In the genomic region with DNA sequence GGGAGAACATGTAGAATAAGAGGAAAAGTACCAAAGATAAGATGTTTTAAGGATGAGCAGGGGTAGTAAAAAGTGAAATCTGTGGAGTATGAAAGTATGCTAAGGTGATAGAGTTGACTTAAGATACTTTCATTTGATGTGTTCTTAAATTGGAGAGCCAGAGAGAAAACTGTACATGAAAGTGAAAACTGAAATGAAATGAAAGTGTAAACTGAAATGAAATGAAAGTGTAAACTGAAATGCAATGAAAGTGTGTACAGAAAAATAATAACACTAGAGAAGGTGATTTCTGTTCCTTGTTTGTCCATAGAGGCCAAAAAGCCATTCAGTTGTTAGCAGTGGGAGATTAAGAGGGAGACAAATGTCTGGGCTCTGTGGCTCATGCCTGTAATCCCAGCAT, we compare ENCODE assay signal across 15 cellular contexts. TPM values are rescaled to one million over a fixed set of nuclear protein-coding genes. Genes with fewer than 3 reads are reported as not detected.
DNase-seq lines count a peak whose midpoint lies in the region; ATAC-seq and TF ChIP-seq lines count a peak whose summit lies in the region.
"Had no signal": no experiment of that assay in that cellular context is flagged by ENCODE, and none has a peak within 500 bp of the region (broad histone marks: within the 10 kb centered on the region; RNA-seq: fewer than 3 reads in every experiment).

No MANE protein-coding gene starts in this region.

- H3K4me1 Mint-ChIP-seq in T-helper 2 cell treated with Interferon-gamma antibody and Interleukin-4, amounts not matched to agents 5 μg/mL and 100 μg/mL, for 36 hours (ENCODE audit: low read depth) = peaks cover 19% of the 10 kb centered on the region
- peaks cover 85% of the 10 kb centered on the region for H3K4me1 Mint-ChIP-seq in osteocyte (ENCODE audit: unreplicated experiment)

- H3K4me3 Mint-ChIP-seq in T-helper 2 cell treated with Interferon-gamma antibody and Interleukin-4, amounts not matched to agents 5 μg/mL and 100 μg/mL, for 36 hours = no peak overlapping the region
- H3K4me3 Mint-ChIP-seq in osteocyte (ENCODE audit: unreplicated experiment) = no peak overlapping the region
- H3K4me3 Mint-ChIP-seq: CD4-positive, alpha-beta T cell had no signal

- H3K9me3 Mint-ChIP-seq in T-helper 2 cell treated with Interferon-gamma antibody and Interleukin-4, amounts not matched to agents 5 μg/mL and 100 μg/mL, for 36 hours = no peaks in the 10 kb centered on the region
- no peaks in the 10 kb centered on the region for H3K9me3 Mint-ChIP-seq in osteocyte (ENCODE audit: unreplicated experiment)
- H3K9me3 Mint-ChIP-seq: CD4-positive, alpha-beta T cell had no signal

- H3K27me3 Mint-ChIP-seq in T-helper 2 cell treated with Interferon-gamma antibody and Interleukin-4, amounts not matched to agents 5 μg/mL and 100 μg/mL, for 36 hours (ENCODE audit: low read depth) = no peaks in the 10 kb centered on the region
- no peaks in the 10 kb centered on the region for H3K27me3 Mint-ChIP-seq in osteocyte (ENCODE audit: unreplicated experiment)
- H3K27me3 Mint-ChIP-seq: CD4-positive, alpha-beta T cell had no signal

- no peak for TF ChIP-seq CTCF in osteocyte (IDR thresholded peaks at IDR 0.05)

- H3K36me3 Mint-ChIP-seq in T-helper 2 cell treated with Interferon-gamma antibody and Interleukin-4, amounts not matched to agents 5 μg/mL and 100 μg/mL, for 36 hours (ENCODE audit: low read depth) = peaks cover 31% of the 10 kb centered on the region
- peaks cover 67% of the 10 kb centered on the region for H3K36me3 Mint-ChIP-seq in osteocyte (ENCODE audit: unreplicated experiment)

- no peak for DNase-seq in T-helper 2 cell treated with Interferon-gamma antibody and Interleukin-4, amounts not matched to agents 5 μg/mL and 100 μg/mL, for 36 hours (ENCODE audit: low spot score)
- DNase-seq in T-helper 2 cell (no peak), osteocyte (ENCODE audit: extremely low spot score, unreplicated experiment) (no peak), left lobe of liver (ENCODE audit: low spot score) (no peak), AML-193 (lab: John Stamatoyannopoulos, UW) (no peak)
- DNase-seq: activated CD8-positive, alpha-beta memory T cell treated with anti-CD3 and anti-CD28 coated beads, Interleukin-2, amount 50 U/mL, for 48 hours; CD4-positive, alpha-beta T cell; EL; kidney; nucleus accumbens; small intestine; stomach had no signal

- H3K27ac Mint-ChIP-seq in T-helper 2 cell treated with Interferon-gamma antibody and Interleukin-4, amounts not matched to agents 5 μg/mL and 100 μg/mL, for 36 hours = peak overlapping the region; percentile 3
- H3K27ac Mint-ChIP-seq in osteocyte (ENCODE audit: unreplicated experiment) = peak overlapping the region; percentile 74
- H3K27ac Mint-ChIP-seq: CD4-positive, alpha-beta T cell had no signal

- peak; percentile 55 for ATAC-seq in GM21423 (IDR thresholded peaks at IDR 0.05; ENCODE audit: unreplicated experiment)
- peak; percentile 60 for ATAC-seq in HG03159 (IDR thresholded peaks at IDR 0.05; ENCODE audit: unreplicated experiment)
- ATAC-seq in left lobe of liver = no peak
- no peak for ATAC-seq in HG03196 (IDR thresholded peaks at IDR 0.05; ENCODE audit: unreplicated experiment)

RNA-seq across cellular contexts. Expression of a gene that starts 17.5 kb away (rescaled TPM):
- total RNA-seq in osteocyte (270 and 275 TPM in 2 replicates), left lobe of liver (24.7 TPM)

Comparison
In these comparisons a context has a peak if more than half of its experiments do, and no peak if none do; other contexts are left out.
1. ATAC-seq: peak in GM21423 (single experiment) and HG03159 (single experiment); none in left lobe of liver (single experiment) and HG03196 (single experiment).
2. RNA of a gene that starts 17.5 kb away (total RNA-seq): 270 to 275 TPM in osteocyte; 24.7 TPM in left lobe of liver (single experiment); every median in the first group is over 10 times any median in the second.